ENCODE assay signal across 14 cellular contexts in genomic region chr2:241777686-241778627, GRCh38. TPM values are rescaled to one million over a fixed set of nuclear protein-coding genes. Genes with fewer than 3 reads are reported as not detected.
DNase-seq lines count a peak whose midpoint lies in the region; ATAC-seq and TF ChIP-seq lines count a peak whose summit lies in the region.
"Had no signal": no experiment of that assay in that cellular context is flagged by ENCODE, and none has a peak within 500 bp of the region (broad histone marks: within the 10 kb centered on the region; RNA-seq: fewer than 3 reads in every experiment).

No MANE protein-coding gene starts in this region.

- H3K27ac Mint-ChIP-seq in MCF 10A (ENCODE audit: low read depth, unreplicated experiment) = no peak overlapping the region

- POLR2A ChIA-PET in MCF 10A (lab: Yijun Ruan, JAX) = interaction anchor here (0.9 to 1.4 kb wide), 3 partner anchors 11 to 26 kb away, joined by 3 to 7 read pairs (median 5); no protein-coding TSS in a partner anchor

- CTCF ChIA-PET in MCF 10A (lab: Yijun Ruan, JAX) = no interaction called here

- no TSS peak for BruUV-seq in MCF 10A (replicated peaks; lab: Mats Ljungman, UMichigan)

- DNase-seq in AG08396 (ENCODE audit: low spot score) (peak; percentile 12), GM20000 (ENCODE audit: low spot score) (peak; percentile 12), MCF 10A (ENCODE audit: unreplicated experiment) (peak; percentile 23), mesenteric fat pad (ENCODE audit: low spot score) (peak; percentile 73), DMS79 treated with DMSO at 0.1 percent for 48 hours (lab: John Stamatoyannopoulos, UW) (no peak), NAMALWA (ENCODE audit: low spot score) (no peak)
- DNase-seq: activated gamma-delta T cell, DMS 273 treated with DMSO at 0.1 percent for 48 hours, mesenchymal stem cell, small intestine, T-helper 9 cell had no signal

- H3K27me3 Mint-ChIP-seq in MCF 10A (ENCODE audit: insufficient read depth, unreplicated experiment) = no peaks in the 10 kb centered on the region

- no peaks in the 10 kb centered on the region for H3K9me3 Mint-ChIP-seq in MCF 10A (ENCODE audit: unreplicated experiment)

- no peak for TF ChIP-seq CTCF in GM20000 (IDR thresholded peaks at IDR 0.05; ENCODE audit: extremely low read depth, missing control alignments)
- TF ChIP-seq CTCF in MCF 10A (IDR thresholded peaks at IDR 0.05; ENCODE audit: unreplicated experiment) = no peak

- ATAC-seq in HG03565 (IDR thresholded peaks at IDR 0.05; ENCODE audit: unreplicated experiment) (no peak), HG03571 (IDR thresholded peaks at IDR 0.05; ENCODE audit: unreplicated experiment) (no peak)

- no peaks in the 10 kb centered on the region for H3K4me1 Mint-ChIP-seq in MCF 10A (ENCODE audit: insufficient read depth, unreplicated experiment)
- H3K4me1 Mint-ChIP-seq: brain had no signal

- H3K36me3 Mint-ChIP-seq in MCF 10A (ENCODE audit: insufficient read depth, unreplicated experiment) = no peaks in the 10 kb centered on the region
- H3K36me3 Mint-ChIP-seq: brain had no signal

- intact Hi-C loops in MCF 10A (cut with micrococcal nuclease) = no loop called here

- no peak overlapping the region for H3K4me3 Mint-ChIP-seq in MCF 10A (ENCODE audit: unreplicated experiment)
- H3K4me3 Mint-ChIP-seq: brain had no signal

RNA-seq across cellular contexts. Expression of gene GAL3ST2, which starts 1.3 kb away (rescaled TPM):
- 0.37 TPM in 1 of 2 replicates, not detected in the other for total RNA-seq in MCF 10A (2022)
- total RNA-seq in mesenteric fat pad = not detected

RNA-seq across cellular contexts. Expression of gene NEU4, which starts 31.0 kb away (rescaled TPM):
- not detected in 2 replicates for total RNA-seq in MCF 10A (2022)
- total RNA-seq in mesenteric fat pad = 1.1 TPM

RNA-seq across cellular contexts. Expression of gene D2HGDH, which starts 43.5 kb away (rescaled TPM):
- 37.5 and 41.5 TPM in 2 replicates for total RNA-seq in MCF 10A (2022)
- total RNA-seq in mesenteric fat pad = 27.0 TPM

Comparison
In these comparisons a context has a peak if more than half of its experiments do, and no peak if none do; other contexts are left out.
1. DNase-seq: peak in AG08396 (single experiment), GM20000 (single experiment), MCF 10A (single experiment) and mesenteric fat pad (single experiment); none in DMS79 treated with DMSO at 0.1 percent for 48 hours (single experiment) and NAMALWA (single experiment).